ENCODE assay signal across 8 cellular contexts in genomic region chr12:57771873-57772428, GRCh38. TPM values are rescaled to one million over a fixed set of nuclear protein-coding genes. Genes with fewer than 3 reads are reported as not detected.
A peak's percentile ranks its signal among the peaks of the same experiment; 100 is the strongest.
DNase-seq lines count a peak whose midpoint lies in the region; ATAC-seq, FAIRE-seq and TF ChIP-seq lines count a peak whose summit lies in the region.

METTL1 (minus strand) TSS chr12:57772105; CDS start chr12:57772083, 22 bp downstream.

- FAIRE-seq in GM12891 (lab: Jason Lieb, UNC) (peak; percentile 94), urothelium cell line (lab: Jason Lieb, UNC) (no peak)

- intact Hi-C loops in left ventricle myocardium inferior (cut with micrococcal nuclease) (no loop called here), prostate gland (cut with DNase I) (no loop called here)

- H3K27me3 ChIP-seq in left ventricle myocardium inferior (ENCODE audit: low read depth) = peaks cover 2% of the 10 kb centered on the region
- no peaks in the 10 kb centered on the region for H3K27me3 ChIP-seq in prostate gland (replicated peaks; ENCODE audit: insufficient read depth)

- H3K9me3 ChIP-seq in left ventricle myocardium inferior (replicated peaks) = no peaks in the 10 kb centered on the region
- no peaks in the 10 kb centered on the region for H3K9me3 ChIP-seq in prostate gland

- DNase-seq in GM12891 (ENCODE audit: insufficient read length, low spot score) (peak; percentile 92), NCI-H1436 (lab: John Stamatoyannopoulos, UW) (peak; percentile 82), T-helper 1 cell (peak; percentile 74 to 94 (median 82)), amniotic stem cell (lab: John Stamatoyannopoulos, UW) (peak; percentile 94), left ventricle myocardium inferior (peak; percentile 93), prostate gland (ENCODE audit: low spot score) (peak; percentile 96), urothelium cell line (ENCODE audit: low spot score) (peak; percentile 96)

- WGBS in prostate gland = 0% methylated on average over 27 of the region's 28 CpGs

- TF ChIP-seq CTCF in left ventricle myocardium inferior (IDR thresholded peaks at IDR 0.05; ENCODE audit: borderline replicate concordance) (no peak), prostate gland (IDR thresholded peaks at IDR 0.05) (peak in 1 of 4 experiments; percentile 10)

- ATAC-seq in HG02798 (IDR thresholded peaks at IDR 0.05; ENCODE audit: poor library complexity, unreplicated experiment) = peak; percentile 88

- H3K4me3 ChIP-seq in left ventricle myocardium inferior = peak within 1 kb of the TSS; percentile 92
- peak within 1 kb of the TSS; percentile 67 to 88 for H3K4me3 ChIP-seq in prostate gland

- TF ChIP-seq POLR2A in GM12891 (IDR thresholded peaks at IDR 0.05; ENCODE audit: low read depth, low read length) (peak; percentile 88), prostate gland (IDR thresholded peaks at IDR 0.05) (peak; percentile 50)

- H3K4me1 ChIP-seq in left ventricle myocardium inferior (peaks cover 27% of the 10 kb centered on the region), prostate gland (replicated peaks) (peaks cover 5% of the 10 kb centered on the region)

- H3K27ac ChIP-seq in left ventricle myocardium inferior (replicated peaks) = peak within 1 kb of the TSS; percentile 95
- peak within 1 kb of the TSS; percentile 86 to 89 for H3K27ac ChIP-seq in prostate gland

- H3K36me3 ChIP-seq in left ventricle myocardium inferior (peaks cover 18% of the 10 kb centered on the region), prostate gland (no peaks in the 10 kb centered on the region)

TF ChIP-seq in GM12891, 5 proteins besides CTCF, POLR2A, EP300 and RAD21:
- TF ChIP-seq SPI1 (IDR thresholded peaks at IDR 0.05; ENCODE audit: low read depth, low read length) (no peak), POU2F2 (IDR thresholded peaks at IDR 0.05; ENCODE audit: low read depth, low read length) (peak; percentile 65; the same call in 1 of the 2 replicates), TAF1 (IDR thresholded peaks at IDR 0.05; ENCODE audit: low read depth, low read length) (peak; percentile 91), PAX5 (IDR thresholded peaks at IDR 0.05; ENCODE audit: insufficient read depth, low read length, severe bottlenecking) (peak; percentile 60), POLR2AphosphoS5 (IDR thresholded peaks at IDR 0.05; ENCODE audit: low read depth, low read length) (peak; percentile 91)

RNA-seq across cellular contexts. Expression of gene METTL1, which starts in this region (rescaled TPM):
- polyA plus RNA-seq in GM12891 (2012; ENCODE audit: low read depth, missing spikeins) = 21.1 TPM
- total RNA-seq in left ventricle myocardium inferior (6.8 TPM), prostate gland (10 to 100 TPM in 1 of 2 donors, 1 to 10 TPM in 1; 4.9 to 14.3 TPM)

Comparison
In these comparisons a context has a peak if more than half of its experiments do, and no peak if none do; other contexts are left out.
1. Peak in every context shown above with its lines: DNase-seq, ATAC-seq, H3K4me3 ChIP-seq and H3K27ac ChIP-seq.